ENCODE assay signal across 11 cellular contexts in the genomic region with DNA sequence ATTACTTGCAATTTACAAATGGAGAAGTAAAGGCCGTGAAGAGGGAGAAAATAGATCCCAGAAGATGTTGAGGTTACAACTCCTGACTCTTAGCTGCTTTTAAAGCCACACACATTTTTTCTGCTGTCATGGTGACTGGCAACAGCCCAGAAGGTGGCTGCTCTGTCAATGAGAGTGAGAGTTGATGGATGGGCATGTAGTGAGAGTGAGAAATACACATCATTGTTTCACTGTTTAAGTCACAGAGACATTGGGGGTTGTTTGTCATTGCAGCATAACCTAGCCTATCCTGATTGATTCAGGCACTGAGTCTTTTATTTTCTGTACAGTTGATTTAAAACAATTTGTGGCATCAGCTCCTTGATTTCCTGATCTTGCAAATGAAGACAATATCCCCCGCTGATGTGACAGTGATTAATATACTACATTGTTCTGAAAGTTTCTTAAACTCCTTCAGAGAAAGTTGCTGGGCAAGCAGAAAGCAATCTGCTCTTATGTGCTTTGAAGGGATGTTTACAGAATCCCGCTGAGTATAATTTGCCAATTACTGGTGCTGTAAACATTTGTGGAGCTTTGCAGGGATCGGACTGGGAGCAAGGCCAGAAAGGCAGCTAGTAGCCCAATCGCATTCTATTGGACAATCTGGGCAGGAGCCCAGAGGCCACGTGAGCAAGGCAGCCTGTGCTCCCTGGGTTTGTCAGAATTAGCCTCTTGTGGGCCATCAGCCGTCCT.
DNase-seq lines count a peak whose midpoint lies in the region; ATAC-seq and TF ChIP-seq lines count a peak whose summit lies in the region.
"Had no signal": no experiment of that assay in that cellular context is flagged by ENCODE, and none has a peak within 500 bp of the region (broad histone marks: within the 10 kb centered on the region; RNA-seq: fewer than 3 reads in every experiment).

No MANE protein-coding gene starts in this region.

- H3K4me1 Mint-ChIP-seq in stimulated activated naive B cell treated with anti-CD40 and anti-IgM and Interleukin-4, amounts not matched to agents 10 μg/mL and 1 μg/mL and 100 μg/mL, for 72 hours, result peaks cover 0 to 15% of the 10 kb centered on the region in 2 donors

- peaks cover 37 to 44% of the 10 kb centered on the region in 2 donors for H3K27me3 Mint-ChIP-seq in stimulated activated naive B cell treated with anti-CD40 and anti-IgM and Interleukin-4, amounts not matched to agents 10 μg/mL and 1 μg/mL and 100 μg/mL, for 72 hours

- 31 to 33% methylated on average over 7 of the region's 7 CpGs for WGBS in heart right ventricle, 2 donors

- H3K27me3 ChIP-seq in MG63, result no peaks in the 10 kb centered on the region
- no peaks in the 10 kb centered on the region for H3K27me3 ChIP-seq in heart right ventricle
- H3K27me3 ChIP-seq: cardiac muscle cell, ovary, testis had no signal

- H3K27ac ChIP-seq in heart right ventricle, result peak overlapping the region in 7 of 10 donors; percentile 28 to 74 (median 51)
- H3K27ac ChIP-seq: cardiac muscle cell, ovary, testis had no signal

- DNase-seq in MG63 (peak; percentile 97), anterior cingulate cortex (lab: John Stamatoyannopoulos, UW) (peak in 51 of 58 donors; percentile 18 to 90 (median 66)), heart right ventricle (peak; percentile 79 to 82), stromal cell of bone marrow (ENCODE audit: low read depth) (peak; percentile 58), NCI-H128 (lab: John Stamatoyannopoulos, UW; ENCODE audit: unreplicated experiment) (no peak), Kasumi-1 (lab: John Stamatoyannopoulos, UW) (no peak)
- DNase-seq in stimulated activated naive B cell treated with anti-CD40 and anti-IgM and Interleukin-4, amounts not matched to agents 10 μg/mL and 1 μg/mL and 100 μg/mL, for 72 hours, result no peak
- DNase-seq: testis had no signal

- no peak overlapping the region for H3K4me3 ChIP-seq in MG63
- no peak overlapping the region for H3K4me3 ChIP-seq in heart right ventricle
- H3K4me3 ChIP-seq: cardiac muscle cell, ovary, testis had no signal

- ATAC-seq in heart right ventricle (peak; percentile 78 to 89 (median 84)), HG03439 (IDR thresholded peaks at IDR 0.05; ENCODE audit: unreplicated experiment) (no peak)
- no peak for ATAC-seq in stimulated activated naive B cell treated with anti-CD40 and anti-IgM and Interleukin-4, amounts not matched to agents 10 μg/mL and 1 μg/mL and 100 μg/mL, for 72 hours (replicated peaks)

- TF ChIP-seq CTCF in heart right ventricle (IDR thresholded peaks at IDR 0.05), result no peak

- H3K36me3 ChIP-seq in MG63, result no peaks in the 10 kb centered on the region
- H3K36me3 ChIP-seq in heart right ventricle, result no peaks in the 10 kb centered on the region
- H3K36me3 ChIP-seq: cardiac muscle cell, ovary had no signal

- peaks cover 0 to 1% of the 10 kb centered on the region in 2 donors for H3K36me3 Mint-ChIP-seq in stimulated activated naive B cell treated with anti-CD40 and anti-IgM and Interleukin-4, amounts not matched to agents 10 μg/mL and 1 μg/mL and 100 μg/mL, for 72 hours

- H3K4me3 Mint-ChIP-seq in stimulated activated naive B cell treated with anti-CD40 and anti-IgM and Interleukin-4, amounts not matched to agents 10 μg/mL and 1 μg/mL and 100 μg/mL, for 72 hours, result no peak overlapping the region

- peaks cover 0 to 49% (median 33%) of the 10 kb centered on the region in 9 donors for H3K4me1 ChIP-seq in heart right ventricle
- H3K4me1 ChIP-seq: testis had no signal

- H3K9me3 ChIP-seq in MG63 (peaks cover 3% of the 10 kb centered on the region; the same call in 1 of the 2 replicates), heart right ventricle (peaks cover 0 to 10% (median 0%) of the 10 kb centered on the region in 11 donors)
- H3K9me3 ChIP-seq: ovary, testis had no signal

- intact Hi-C loops in heart right ventricle (cut with DNase I), result no loop called here

- H3K27ac Mint-ChIP-seq in stimulated activated naive B cell treated with anti-CD40 and anti-IgM and Interleukin-4, amounts not matched to agents 10 μg/mL and 1 μg/mL and 100 μg/mL, for 72 hours, result no peak overlapping the region

- H3K9me3 Mint-ChIP-seq in stimulated activated naive B cell treated with anti-CD40 and anti-IgM and Interleukin-4, amounts not matched to agents 10 μg/mL and 1 μg/mL and 100 μg/mL, for 72 hours, result peaks cover 4 to 9% of the 10 kb centered on the region in 2 donors

Comparison
In these comparisons a context has a peak if more than half of its experiments do, and no peak if none do; other contexts are left out.
1. DNase-seq: peak in MG63 (single experiment), anterior cingulate cortex (51 of 58), heart right ventricle (2 of 2) and stromal cell of bone marrow (single experiment); none in NCI-H128 (single experiment), stimulated activated naive B cell treated with anti-CD40 and anti-IgM and Interleukin-4, amounts not matched to agents 10 μg/mL and 1 μg/mL and 100 μg/mL, for 72 hours (single experiment) and Kasumi-1 (0 of 2).
2. ATAC-seq: peak in heart right ventricle (8 of 8); none in stimulated activated naive B cell treated with anti-CD40 and anti-IgM and Interleukin-4, amounts not matched to agents 10 μg/mL and 1 μg/mL and 100 μg/mL, for 72 hours (0 of 2) and HG03439 (single experiment).